ENCODE assay signal across 8 cellular contexts in genomic region chr19:16470911-16471811, GRCh38. TPM values are rescaled to one million over a fixed set of nuclear protein-coding genes. Genes with fewer than 3 reads are reported as not detected.
DNase-seq lines count a peak whose midpoint lies in the region; ATAC-seq and TF ChIP-seq lines count a peak whose summit lies in the region.

No MANE protein-coding gene starts in this region.

- DNase-seq in COLO668 (lab: John Stamatoyannopoulos, UW; ENCODE audit: unreplicated experiment) (peak; percentile 32), fibroblast of the aortic adventitia (ENCODE audit: low read depth) (peak; percentile 59), ovary (peak in 1 of 5 donors; percentile 28), iPS-NIHi7 (ENCODE audit: extremely low spot score) (no peak), epidermal melanocyte (ENCODE audit: insufficient read length, low spot score) (no peak)
- peak; percentile 49 for DNase-seq in activated CD8-positive, alpha-beta T cell treated with anti-CD3 and anti-CD28 coated beads, Interleukin-2, amount 10 ng/mL, durations not matched to agents 7 days and 5 days

- no peaks in the 10 kb centered on the region for H3K4me1 ChIP-seq in ovary (ENCODE audit: insufficient read depth)

- TF ChIP-seq POLR2A in ovary (IDR thresholded peaks at IDR 0.05), result no peak

- H3K36me3 ChIP-seq in ovary, result no peaks in the 10 kb centered on the region

- intact Hi-C loops in ovary (cut with DNase I), result no loop called here

- H3K4me1 Mint-ChIP-seq in activated CD8-positive, alpha-beta T cell treated with anti-CD3 and anti-CD28 coated beads, Interleukin-2, amount 10 ng/mL, durations not matched to agents 7 days and 5 days (ENCODE audit: low read depth), result peaks cover 26% of the 10 kb centered on the region

- H3K27me3 Mint-ChIP-seq in activated CD8-positive, alpha-beta T cell treated with anti-CD3 and anti-CD28 coated beads, Interleukin-2, amount 10 ng/mL, durations not matched to agents 7 days and 5 days (ENCODE audit: low read depth), result peaks cover 3% of the 10 kb centered on the region

- no peaks in the 10 kb centered on the region for H3K9me3 Mint-ChIP-seq in activated CD8-positive, alpha-beta T cell treated with anti-CD3 and anti-CD28 coated beads, Interleukin-2, amount 10 ng/mL, durations not matched to agents 7 days and 5 days (ENCODE audit: insufficient read depth)

- H3K27ac ChIP-seq in ovary, result peak overlapping the region in 1 of 2 donors; percentile 3

- CTCF ChIA-PET in activated CD8-positive, alpha-beta T cell treated with anti-CD3 and anti-CD28 coated beads, Interleukin-2, amount 10 ng/mL, durations not matched to agents 7 days and 5 days (lab: Charles Lee), result no interaction called here

- H3K4me3 ChIP-seq in fibroblast of the aortic adventitia (ENCODE audit: low read depth, low read length), result peak overlapping the region; percentile 81
- peak overlapping the region; percentile 91 for H3K4me3 ChIP-seq in ovary

- POLR2A ChIA-PET in activated CD8-positive, alpha-beta T cell treated with anti-CD3 and anti-CD28 coated beads, Interleukin-2, amount 10 ng/mL, durations not matched to agents 7 days and 5 days (lab: Charles Lee), result interaction anchor here (0.6 to 1.5 kb wide), 3 partner anchors 20 to 273 kb away, joined by 3 read pairs; partner anchors contain the start of genes AP1M1, C19orf44 and CALR3

- H3K4me3 Mint-ChIP-seq in activated CD8-positive, alpha-beta T cell treated with anti-CD3 and anti-CD28 coated beads, Interleukin-2, amount 10 ng/mL, durations not matched to agents 7 days and 5 days, result peak overlapping the region; percentile 91

- no peaks in the 10 kb centered on the region for H3K27me3 ChIP-seq in ovary

- ATAC-seq in GM19452 (IDR thresholded peaks at IDR 0.05; ENCODE audit: unreplicated experiment), result peak; percentile 27
- peak; percentile 11 for ATAC-seq in HG03558 (IDR thresholded peaks at IDR 0.05; ENCODE audit: extremely low read depth, unreplicated experiment)
- ATAC-seq in activated CD8-positive, alpha-beta T cell treated with anti-CD3 and anti-CD28 coated beads, Interleukin-2, amount 10 ng/mL, durations not matched to agents 7 days and 5 days, result peak; percentile 38

- no peak for TF ChIP-seq EP300 in ovary (IDR thresholded peaks at IDR 0.05)

- 1% methylated on average over 49 to 67 of the region's 67 CpGs for WGBS in ovary, 3 donors

- peaks cover 12% of the 10 kb centered on the region for H3K36me3 Mint-ChIP-seq in activated CD8-positive, alpha-beta T cell treated with anti-CD3 and anti-CD28 coated beads, Interleukin-2, amount 10 ng/mL, durations not matched to agents 7 days and 5 days (ENCODE audit: low read depth)

- peak overlapping the region; percentile 61 for H3K27ac Mint-ChIP-seq in activated CD8-positive, alpha-beta T cell treated with anti-CD3 and anti-CD28 coated beads, Interleukin-2, amount 10 ng/mL, durations not matched to agents 7 days and 5 days

- H3K9me3 ChIP-seq in ovary, result no peaks in the 10 kb centered on the region

- TF ChIP-seq CTCF in fibroblast of the aortic adventitia (IDR thresholded peaks at IDR 0.05; ENCODE audit: insufficient read depth, low read length), result no peak
- no peak for TF ChIP-seq CTCF in ovary (IDR thresholded peaks at IDR 0.05)

RNA-seq across cellular contexts. Expression of gene EPS15L1, which starts 0.6 kb away (rescaled TPM):
- 10 to 100 TPM; 34.1 to 35.5 TPM for total RNA-seq in activated CD8-positive, alpha-beta T cell treated with anti-CD3 and anti-CD28 coated beads, Interleukin-2, amount 10 ng/mL, durations not matched to agents 7 days and 5 days
- total RNA-seq in fibroblast of the aortic adventitia (ENCODE audit: low replicate concordance) (10.5 and 15.8 TPM in 2 replicates), ovary (10 to 100 TPM; 17.8 to 52.3 (median 43.5) TPM)
- 10 to 100 TPM; 21.7 to 25.4 TPM for polyA plus RNA-seq in ovary

RNA-seq across cellular contexts. Expression of gene CALR3, which starts 24.8 kb away (rescaled TPM):
- total RNA-seq in activated CD8-positive, alpha-beta T cell treated with anti-CD3 and anti-CD28 coated beads, Interleukin-2, amount 10 ng/mL, durations not matched to agents 7 days and 5 days, result not detected
- total RNA-seq in fibroblast of the aortic adventitia (ENCODE audit: low replicate concordance) (not detected in 2 replicates), ovary (not detected)
- not detected for polyA plus RNA-seq in ovary

RNA-seq across cellular contexts. Expression of gene C19orf44, which starts 25.0 kb away (rescaled TPM):
- total RNA-seq in activated CD8-positive, alpha-beta T cell treated with anti-CD3 and anti-CD28 coated beads, Interleukin-2, amount 10 ng/mL, durations not matched to agents 7 days and 5 days, result 1 to 10 TPM; 3.0 to 3.1 TPM
- 7.5 and 7.9 TPM in 2 replicates for total RNA-seq in fibroblast of the aortic adventitia (ENCODE audit: low replicate concordance)
- total RNA-seq in ovary, result 10 to 100 TPM in 4 of 7 donors, 1 to 10 TPM in 3; 7.0 to 12.2 (median 10.5) TPM
- 1 to 10 TPM; 6.3 to 8.4 TPM for polyA plus RNA-seq in ovary

Comparison
In these comparisons a context has a peak if more than half of its experiments do, and no peak if none do; other contexts are left out.
1. DNase-seq: peak in COLO668 (single experiment), activated CD8-positive, alpha-beta T cell treated with anti-CD3 and anti-CD28 coated beads, Interleukin-2, amount 10 ng/mL, durations not matched to agents 7 days and 5 days (single experiment) and fibroblast of the aortic adventitia (single experiment); none in iPS-NIHi7 (single experiment) and epidermal melanocyte (single experiment).
2. Peak in every context shown above with its lines, with median percentiles within 50 percentile points of each other: ATAC-seq.